8 cellular contexts compared by ENCODE assay signal in genomic region chr16:79316004-79316458, GRCh38.
DNase-seq lines count a peak whose midpoint lies in the region; ATAC-seq and TF ChIP-seq lines count a peak whose summit lies in the region.

No MANE protein-coding gene starts in this region.

- no peaks in the 10 kb centered on the region for H3K36me3 Mint-ChIP-seq in activated naive CD8-positive, alpha-beta T cell treated with anti-CD3 and anti-CD28 coated beads for 36 hours
- H3K36me3 Mint-ChIP-seq in type B pancreatic cell: no peaks in the 10 kb centered on the region

- intact Hi-C loops in posterior cingulate gyrus (cut with DNase I): no loop called here

- peaks cover 55% of the 10 kb centered on the region for H3K27me3 Mint-ChIP-seq in activated naive CD8-positive, alpha-beta T cell treated with anti-CD3 and anti-CD28 coated beads for 36 hours
- H3K27me3 Mint-ChIP-seq in type B pancreatic cell: peaks cover 37% of the 10 kb centered on the region

- DNase-seq in Ammon's horn (ENCODE audit: low spot score) (peak; percentile 33), type B pancreatic cell (ENCODE audit: extremely low spot score, unreplicated experiment) (no peak), SK-N-DZ (ENCODE audit: low spot score) (no peak), kidney glomerular epithelial cell (lab: John Stamatoyannopoulos, UW) (no peak), posterior cingulate gyrus (no peak)
- peak; percentile 18 for DNase-seq in activated naive CD8-positive, alpha-beta T cell treated with anti-CD3 and anti-CD28 coated beads for 36 hours

- no peak for TF ChIP-seq CTCF in type B pancreatic cell (conservative IDR thresholded peaks at IDR 0.05)

- no peaks in the 10 kb centered on the region for H3K9me3 Mint-ChIP-seq in activated naive CD8-positive, alpha-beta T cell treated with anti-CD3 and anti-CD28 coated beads for 36 hours
- no peaks in the 10 kb centered on the region for H3K9me3 Mint-ChIP-seq in type B pancreatic cell

- peak; percentile 77 for ATAC-seq in GM21367 (IDR thresholded peaks at IDR 0.05; ENCODE audit: unreplicated experiment)
- ATAC-seq in HG03469 (IDR thresholded peaks at IDR 0.05; ENCODE audit: unreplicated experiment): peak; percentile 86

- H3K4me1 Mint-ChIP-seq in activated naive CD8-positive, alpha-beta T cell treated with anti-CD3 and anti-CD28 coated beads for 36 hours: peaks cover 9% of the 10 kb centered on the region
- peaks cover 15% of the 10 kb centered on the region for H3K4me1 Mint-ChIP-seq in type B pancreatic cell (ENCODE audit: unreplicated experiment)

- H3K4me3 Mint-ChIP-seq in activated naive CD8-positive, alpha-beta T cell treated with anti-CD3 and anti-CD28 coated beads for 36 hours: no peak overlapping the region
- H3K4me3 Mint-ChIP-seq in type B pancreatic cell: no peak overlapping the region

- no peak overlapping the region for H3K27ac Mint-ChIP-seq in activated naive CD8-positive, alpha-beta T cell treated with anti-CD3 and anti-CD28 coated beads for 36 hours
- no peak overlapping the region for H3K27ac Mint-ChIP-seq in type B pancreatic cell

Comparison
In these comparisons a context has a peak if more than half of its experiments do, and no peak if none do; other contexts are left out.
1. DNase-seq: peak in Ammon's horn (single experiment) and activated naive CD8-positive, alpha-beta T cell treated with anti-CD3 and anti-CD28 coated beads for 36 hours (single experiment); none in type B pancreatic cell (single experiment), SK-N-DZ (single experiment), kidney glomerular epithelial cell (single experiment) and posterior cingulate gyrus (0 of 10).